In the genomic region with DNA sequence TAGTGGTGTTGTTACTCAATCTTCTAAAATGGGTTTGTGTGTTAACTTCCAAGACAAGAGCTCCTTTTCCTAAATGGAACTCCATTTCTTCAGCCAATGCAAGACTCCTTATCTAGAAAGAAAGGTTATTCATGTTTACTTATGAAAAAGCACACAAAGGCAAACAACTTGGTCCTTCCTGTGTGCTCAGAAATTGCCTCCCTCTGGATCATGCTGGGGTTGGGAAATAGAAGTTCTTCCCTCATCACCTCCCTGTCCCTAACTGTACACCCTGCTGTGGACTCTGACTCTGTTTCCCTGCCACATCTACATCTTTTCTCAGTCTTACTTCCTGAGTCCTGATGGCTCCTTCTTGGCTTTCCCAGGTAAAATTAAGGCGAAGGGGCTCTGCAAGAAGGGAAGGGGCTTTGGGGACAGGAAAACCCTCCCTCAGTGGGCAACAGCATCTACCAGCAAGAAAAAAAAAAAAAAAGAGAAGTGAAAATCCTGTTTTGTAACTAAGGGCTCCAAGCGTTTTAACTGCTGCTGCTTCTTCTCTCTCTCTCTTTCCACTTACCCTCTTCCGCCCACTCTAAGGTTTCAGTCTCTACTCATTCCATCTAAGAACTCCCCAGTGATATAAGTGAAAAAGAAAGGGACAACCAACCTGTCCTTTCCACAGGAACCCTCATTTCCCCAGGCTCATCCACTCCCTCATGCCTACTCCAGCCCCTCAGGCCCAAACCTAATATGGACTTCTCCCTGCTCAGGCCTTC, we compare ENCODE assay signal across 10 cellular contexts. TPM values are rescaled to one million over a fixed set of nuclear protein-coding genes. Genes with fewer than 3 reads are reported as not detected.
DNase-seq lines count a peak whose midpoint lies in the region; ATAC-seq and TF ChIP-seq lines count a peak whose summit lies in the region.
"Had no signal": no experiment of that assay in that cellular context is flagged by ENCODE, and none has a peak within 500 bp of the region (broad histone marks: within the 10 kb centered on the region; RNA-seq: fewer than 3 reads in every experiment).

No MANE protein-coding gene starts in this region.

- H3F3A ChIP-seq in GM23338 (replicated peaks; ENCODE audit: low read depth) = no peaks in the 10 kb centered on the region

- H3K4me3 ChIP-seq in GM23338 = no peak overlapping the region

- no peaks in the 10 kb centered on the region for H3K79me2 ChIP-seq in GM23338 (replicated peaks; ENCODE audit: insufficient read depth)

- POLR2A ChIA-PET in HEK293T (lab: Yijun Ruan, JAX) = no interaction called here

- peaks cover 2% of the 10 kb centered on the region for H3K27me3 Mint-ChIP-seq in activated T-helper 17 cell treated with anti-CD3 and anti-CD28 coated beads, Interleukin-2, amount 50 U/mL, for 72 hours
- no peaks in the 10 kb centered on the region for H3K27me3 Mint-ChIP-seq in endothelial cell (ENCODE audit: unreplicated experiment)
- H3K27me3 Mint-ChIP-seq in GM23338 (ENCODE audit: insufficient read depth, low read depth, poor library complexity) = no peaks in the 10 kb centered on the region
- H3K27me3 Mint-ChIP-seq: activated CD8-positive, alpha-beta T cell treated with anti-CD3 and anti-CD28 coated beads for 36 hours had no signal

- no peaks in the 10 kb centered on the region for H4K20me1 ChIP-seq in GM23338 (replicated peaks; ENCODE audit: insufficient read depth)

- peaks cover 5% of the 10 kb centered on the region for H3K4me1 Mint-ChIP-seq in activated T-helper 17 cell treated with anti-CD3 and anti-CD28 coated beads, Interleukin-2, amount 50 U/mL, for 72 hours
- H3K4me1 Mint-ChIP-seq in endothelial cell (ENCODE audit: unreplicated experiment) (no peaks in the 10 kb centered on the region), GM23338 (no peaks in the 10 kb centered on the region)

- in situ Hi-C loops in GM13976 (cut with MboI; ENCODE audit: low sequenced_read_pairs, unreplicated experiment) = no loop called here

- H3K4me2 ChIP-seq in GM23338 = no peak overlapping the region

- ATAC-seq in GM21390 (IDR thresholded peaks at IDR 0.05; ENCODE audit: unreplicated experiment) (peak; percentile 78), HG03354 (IDR thresholded peaks at IDR 0.05; ENCODE audit: poor library complexity, severe bottlenecking, unreplicated experiment) (peak; percentile 84), GM23338 (no peak)
- peak; percentile 45 for ATAC-seq in activated T-helper 17 cell treated with anti-CD3 and anti-CD28 coated beads, Interleukin-2, amount 50 U/mL, for 72 hours (replicated peaks)
- ATAC-seq: activated CD8-positive, alpha-beta T cell treated with anti-CD3 and anti-CD28 coated beads for 36 hours had no signal

- H3K27me3 ChIP-seq in GM23338 (ENCODE audit: insufficient read depth) = no peaks in the 10 kb centered on the region

- no peaks in the 10 kb centered on the region for H3K9me2 ChIP-seq in GM23338 (ENCODE audit: insufficient read depth)

- H3K4me3 Mint-ChIP-seq in activated T-helper 17 cell treated with anti-CD3 and anti-CD28 coated beads, Interleukin-2, amount 50 U/mL, for 72 hours = peak overlapping the region; percentile 6
- H3K4me3 Mint-ChIP-seq in endothelial cell (ENCODE audit: unreplicated experiment) (no peak overlapping the region), GM23338 (no peak overlapping the region)
- H3K4me3 Mint-ChIP-seq: activated CD8-positive, alpha-beta T cell treated with anti-CD3 and anti-CD28 coated beads for 36 hours had no signal

- peak overlapping the region; percentile 62 for H3K27ac Mint-ChIP-seq in activated T-helper 17 cell treated with anti-CD3 and anti-CD28 coated beads, Interleukin-2, amount 50 U/mL, for 72 hours
- H3K27ac Mint-ChIP-seq in endothelial cell (ENCODE audit: unreplicated experiment) (no peak overlapping the region), GM23338 (no peak overlapping the region)
- H3K27ac Mint-ChIP-seq: activated CD8-positive, alpha-beta T cell treated with anti-CD3 and anti-CD28 coated beads for 36 hours had no signal

- no peaks in the 10 kb centered on the region for H3K9me3 Mint-ChIP-seq in activated T-helper 17 cell treated with anti-CD3 and anti-CD28 coated beads, Interleukin-2, amount 50 U/mL, for 72 hours
- no peaks in the 10 kb centered on the region for H3K9me3 Mint-ChIP-seq in endothelial cell (ENCODE audit: unreplicated experiment)
- H3K9me3 Mint-ChIP-seq in GM23338 = peaks cover 6% of the 10 kb centered on the region; the same call in 1 of the 3 replicates
- H3K9me3 Mint-ChIP-seq: activated CD8-positive, alpha-beta T cell treated with anti-CD3 and anti-CD28 coated beads for 36 hours had no signal

- no peak overlapping the region for H2AFZ ChIP-seq in GM23338

- no peaks in the 10 kb centered on the region for H3K36me3 ChIP-seq in GM23338 (ENCODE audit: insufficient read depth)

- no peaks in the 10 kb centered on the region for H3K4me1 ChIP-seq in GM23338 (ENCODE audit: insufficient read depth)

- TF ChIP-seq CTCF in GM13976 (IDR thresholded peaks at IDR 0.05; ENCODE audit: borderline replicate concordance, control extremely low read depth, extremely low read depth, insufficient read depth, missing control alignments) (no peak), endothelial cell (IDR thresholded peaks at IDR 0.05; ENCODE audit: unreplicated experiment) (no peak), GM23338 (conservative IDR thresholded peaks at IDR 0.05; ENCODE audit: low read depth in 2 of 2) (no peak)

- DNase-seq in GM13976 (ENCODE audit: low spot score) (peak; percentile 51), HEK293T (ENCODE audit: extremely low spot score) (no peak), endothelial cell (ENCODE audit: low spot score) (no peak), cerebellar nuclear complex (lab: John Stamatoyannopoulos, UW) (no peak), GM23338 (ENCODE audit: low spot score) (no peak)
- DNase-seq: activated CD8-positive, alpha-beta T cell treated with anti-CD3 and anti-CD28 coated beads for 36 hours; NCI-H2029 had no signal

- H3K27ac ChIP-seq in GM23338 (ENCODE audit: low read depth) = no peak overlapping the region

- no peaks in the 10 kb centered on the region for H3K36me3 Mint-ChIP-seq in activated T-helper 17 cell treated with anti-CD3 and anti-CD28 coated beads, Interleukin-2, amount 50 U/mL, for 72 hours (ENCODE audit: low read depth)
- H3K36me3 Mint-ChIP-seq in endothelial cell (ENCODE audit: low read depth, unreplicated experiment) = no peaks in the 10 kb centered on the region
- H3K36me3 Mint-ChIP-seq in GM23338 (ENCODE audit: low read depth) = no peaks in the 10 kb centered on the region

- CTCF ChIA-PET in HEK293T (lab: Yijun Ruan, JAX) = no interaction called here

TF ChIP-seq in HEK293T, 16 proteins besides CTCF, POLR2A, EP300 and RAD21:
- TF ChIP-seq TARDBP (IDR thresholded peaks at IDR 0.05) (no peak), LEF1 (IDR thresholded peaks at IDR 0.05; ENCODE audit: borderline replicate concordance) (no peak), CTBP1 (IDR thresholded peaks at IDR 0.05; ENCODE audit: borderline replicate concordance) (no peak), L3MBTL2 (conservative IDR thresholded peaks at IDR 0.05) (no peak), ARNT (IDR thresholded peaks at IDR 0.05) (no peak), PKNOX1 (IDR thresholded peaks at IDR 0.05) (no peak), ELF4 (IDR thresholded peaks at IDR 0.05) (no peak)
TF ChIP-seq in HEK293T: peak in this region for 0.

RNA-seq across cellular contexts. Expression of gene TASL, which starts 19.9 kb away (rescaled TPM):
- 1 to 10 TPM; 1.9 to 4.6 TPM for total RNA-seq in activated T-helper 17 cell treated with anti-CD3 and anti-CD28 coated beads, Interleukin-2, amount 50 U/mL, for 72 hours
- total RNA-seq in endothelial cell (ENCODE audit: unreplicated experiment) = not detected
- not detected in 2 replicates for total RNA-seq in GM23338 (2014; rRNA removed; shearing (Covaris generic))
- not detected in 2 replicates for polyA plus RNA-seq in GM23338 (2016; fragmentation: Nextera tagmentation; extraction: Ambion mirVana)

RNA-seq across cellular contexts. Expression of gene GK, which starts 55.8 kb away (rescaled TPM):
- 100 to 1,000 TPM in 1 of 2 donors, 10 to 100 TPM in 1; 70.4 to 120 TPM for total RNA-seq in activated T-helper 17 cell treated with anti-CD3 and anti-CD28 coated beads, Interleukin-2, amount 50 U/mL, for 72 hours
- 2.4 TPM for total RNA-seq in endothelial cell (ENCODE audit: unreplicated experiment)
- 7.3 and 8.4 TPM in 2 replicates for total RNA-seq in GM23338 (2014; rRNA removed; shearing (Covaris generic))
- polyA plus RNA-seq in GM23338 (2016; fragmentation: Nextera tagmentation; extraction: Ambion mirVana) = 10.6 and 10.8 TPM in 2 replicates
